Comparison of ENCODE assay signal across 2 cellular contexts in the genomic region with DNA sequence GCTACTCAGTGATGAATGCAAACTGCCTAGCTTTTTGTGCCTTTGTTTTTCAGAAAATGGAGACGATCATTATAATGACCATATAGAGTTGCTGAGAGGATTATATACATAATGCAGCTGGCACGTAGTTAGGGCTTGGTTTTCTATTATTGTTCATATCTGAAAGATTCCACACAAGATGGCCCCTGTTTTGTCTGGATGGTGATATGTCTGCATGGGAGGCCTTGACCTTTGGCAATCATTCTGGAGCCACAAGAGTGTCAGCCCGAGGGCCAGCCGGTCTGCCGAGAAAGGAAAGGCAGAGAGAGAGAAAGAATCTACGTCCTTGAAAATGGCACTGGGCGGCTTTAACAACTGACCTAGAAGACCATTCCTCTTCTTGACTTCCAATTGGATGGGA.
A peak's percentile ranks its signal among the peaks of the same experiment; 100 is the strongest.
TF ChIP-seq lines count a peak whose summit lies in the region.

No MANE protein-coding gene starts in this region.

TF ChIP-seq in HepG2, 621 proteins besides CTCF, POLR2A, EP300 and RAD21:
- TF ChIP-seq NR2F6 (IDR thresholded peaks at IDR 0.05) (0 out of 2 replicates have a peak, but pooled peaks have one; percentile 15), NR2F6 (CRISPR knock-in tag; IDR thresholded peaks at IDR 0.05) (no peak), ZNF34 (CRISPR knock-in tag; IDR thresholded peaks at IDR 0.05; ENCODE audit: borderline replicate concordance) (no peak), PCBP1 (IDR thresholded peaks at IDR 0.05; ENCODE audit: borderline replicate concordance, low read depth, low read length) (no peak)

TF ChIP-seq in K562, 482 proteins besides CTCF, POLR2A, EP300 and RAD21:
- no peak for TF ChIP-seq ZNF384 (IDR thresholded peaks at IDR 0.05; ENCODE audit: low read depth, low read length)
- TF ChIP-seq YY1 (IDR thresholded peaks at IDR 0.05; ENCODE audit: borderline replicate concordance in 1 of 3, control insufficient read depth in 1 of 3, extremely low read depth in 1 of 3, insufficient read depth in 3 of 3, insufficient read length in 1 of 3, insufficient replicate concordance in 2 of 3, low read depth in 1 of 3, low read length in 2 of 3) = peak in 1 of 3 experiments; percentile 32
- 0 out of 2 replicates have a peak, but pooled peaks have one; percentile 43 for TF ChIP-seq PTRF (tag; IDR thresholded peaks at IDR 0.05)
- TF ChIP-seq CBFA2T3 (IDR thresholded peaks at IDR 0.05) = 0 out of 2 replicates have a peak, but pooled peaks have one; percentile 22
- peak; percentile 68 for TF ChIP-seq ZNF592 (IDR thresholded peaks at IDR 0.05)
- peak; percentile 49; the same call in 1 of the 2 replicates for TF ChIP-seq HDAC8 (tag; IDR thresholded peaks at IDR 0.05)
- no peak for TF ChIP-seq ZBTB34 (CRISPR knock-in tag; IDR thresholded peaks at IDR 0.05)
- TF ChIP-seq SMARCB1 (IDR thresholded peaks at IDR 0.05; ENCODE audit: insufficient read length, low read depth) = no peak
- peak; percentile 78 for TF ChIP-seq SMAD4 (CRISPR knock-in tag; conservative IDR thresholded peaks at IDR 0.05)
- TF ChIP-seq DMBX1 (CRISPR knock-in tag; IDR thresholded peaks at IDR 0.05; ENCODE audit: borderline replicate concordance) = peak; percentile 77
- no peak for TF ChIP-seq NR2C1 (IDR thresholded peaks at IDR 0.05)
- peak; percentile 73 for TF ChIP-seq NR2C1 (tag; IDR thresholded peaks at IDR 0.05)
- TF ChIP-seq, protein P1, sequence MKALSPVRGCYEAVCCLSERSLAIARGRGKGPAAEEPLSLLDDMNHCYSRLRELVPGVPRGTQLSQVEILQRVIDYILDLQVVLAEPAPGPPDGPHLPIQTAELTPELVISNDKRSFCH (CRISPR knock-in tag; IDR thresholded peaks at IDR 0.05) = no peak
- TF ChIP-seq, protein P1 (tag; IDR thresholded peaks at IDR 0.05) = peak; percentile 50; the same call in 1 of the 2 replicates
